ENCODE assay signal across 1 cellular context in the genomic region with DNA sequence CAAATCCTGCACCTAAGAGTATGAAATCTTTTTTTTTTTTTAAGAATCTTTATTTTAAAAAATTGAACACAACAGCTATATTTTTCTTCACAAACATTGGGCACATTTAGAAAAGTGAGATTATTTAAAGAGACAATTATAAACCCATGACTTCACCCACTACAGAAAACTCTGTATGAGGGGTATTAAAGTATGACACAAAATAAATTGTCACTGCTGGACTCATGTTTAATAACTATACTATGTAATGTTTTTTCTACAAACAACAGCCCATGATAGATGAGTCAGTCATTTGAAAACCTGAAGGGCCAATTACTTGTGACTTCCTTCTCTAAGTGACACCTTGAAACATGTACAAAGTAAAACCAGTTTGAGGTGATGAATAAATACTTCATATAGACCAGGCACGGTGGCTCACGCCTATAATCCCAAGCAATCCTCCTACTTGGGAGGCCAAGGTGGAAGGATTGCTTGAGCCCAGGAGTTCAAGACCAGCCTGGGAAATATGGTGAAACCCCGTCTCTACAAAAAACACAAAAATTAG.
TF ChIP-seq lines count a peak whose summit lies in the region.

No MANE protein-coding gene starts in this region.

TF ChIP-seq in HEK293, 187 proteins besides CTCF, POLR2A, EP300 and RAD21 (continued from another document):
- TF ChIP-seq ZNF26 (tag by site-specific recombination; IDR thresholded peaks at IDR 0.05): no peak
- no peak for TF ChIP-seq ZBTB20 (tag by site-specific recombination; IDR thresholded peaks at IDR 0.05)
- TF ChIP-seq RBAK (tag by site-specific recombination; IDR thresholded peaks at IDR 0.05): no peak
- TF ChIP-seq KLF1 (tag by site-specific recombination; IDR thresholded peaks at IDR 0.05): no peak
- TF ChIP-seq ZNF623 (tag by site-specific recombination; IDR thresholded peaks at IDR 0.05): no peak
- no peak for TF ChIP-seq TRIM28 (IDR thresholded peaks at IDR 0.05; ENCODE audit: borderline replicate concordance, low read length)
